ENCODE assay signal across 13 cellular contexts in the genomic region with DNA sequence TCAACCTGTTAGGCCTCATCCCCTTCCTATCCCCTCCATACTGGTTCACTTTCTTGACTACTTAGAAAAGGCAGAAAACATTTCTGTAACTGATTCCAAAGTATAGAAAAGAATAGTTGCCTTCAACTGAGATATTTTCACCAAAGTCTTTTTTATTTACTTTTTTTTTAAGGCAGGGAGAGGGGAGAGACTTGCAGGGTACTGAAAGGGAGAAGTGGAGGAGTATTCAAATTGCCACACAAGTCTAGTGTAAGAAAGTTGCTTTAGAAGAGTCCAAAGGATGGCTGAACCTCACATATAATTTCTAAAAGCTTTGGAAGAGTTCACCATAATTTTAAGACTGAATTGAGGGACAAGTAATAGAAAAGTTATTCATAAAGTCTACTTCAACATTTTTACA. TPM values are rescaled to one million over a fixed set of nuclear protein-coding genes. Genes with fewer than 3 reads are reported as not detected.
A peak's percentile ranks its signal among the peaks of the same experiment; 100 is the strongest.
DNase-seq lines count a peak whose midpoint lies in the region; ATAC-seq and TF ChIP-seq lines count a peak whose summit lies in the region.
"Had no signal": no experiment of that assay in that cellular context is flagged by ENCODE, and none has a peak within 500 bp of the region (broad histone marks: within the 10 kb centered on the region; RNA-seq: fewer than 3 reads in every experiment).

No MANE protein-coding gene starts in this region.

- no peaks in the 10 kb centered on the region for H4K20me1 ChIP-seq in Karpas-422 (ENCODE audit: insufficient read depth, low read depth, low read length)

- no peaks in the 10 kb centered on the region for H3K9me3 Mint-ChIP-seq in T-helper 2 cell treated with Interferon-gamma antibody and Interleukin-4, amounts not matched to agents 5 μg/mL and 100 μg/mL, for 36 hours
- H3K9me3 Mint-ChIP-seq in activated naive CD4-positive, alpha-beta T cell treated with anti-CD3 and anti-CD28 coated beads, Interleukin-2, amount 50 U/mL, for 72 hours: no peaks in the 10 kb centered on the region
- no peaks in the 10 kb centered on the region for H3K9me3 Mint-ChIP-seq in nephron

- H2AFZ ChIP-seq in Karpas-422 (ENCODE audit: low read length): no peak overlapping the region

- peak overlapping the region; percentile 35 for H3K4me3 Mint-ChIP-seq in T-helper 2 cell treated with Interferon-gamma antibody and Interleukin-4, amounts not matched to agents 5 μg/mL and 100 μg/mL, for 36 hours
- peak overlapping the region in 2 of 3 experiments; percentile 11 to 15 for H3K4me3 Mint-ChIP-seq in nephron

- no peaks in the 10 kb centered on the region for H3K27me3 Mint-ChIP-seq in T-helper 2 cell treated with Interferon-gamma antibody and Interleukin-4, amounts not matched to agents 5 μg/mL and 100 μg/mL, for 36 hours (ENCODE audit: low read depth)
- H3K27me3 Mint-ChIP-seq in nephron (ENCODE audit: low read depth): no peaks in the 10 kb centered on the region

- peak overlapping the region; percentile 55 for H3K27ac ChIP-seq in Karpas-422 (ENCODE audit: low read length)
- H3K27ac ChIP-seq: A549, ovary had no signal

- peak overlapping the region; percentile 65 for H3K27ac Mint-ChIP-seq in T-helper 2 cell treated with Interferon-gamma antibody and Interleukin-4, amounts not matched to agents 5 μg/mL and 100 μg/mL, for 36 hours
- peak overlapping the region; percentile 55 to 77 for H3K27ac Mint-ChIP-seq in activated naive CD4-positive, alpha-beta T cell treated with anti-CD3 and anti-CD28 coated beads, Interleukin-2, amount 50 U/mL, for 72 hours
- H3K27ac Mint-ChIP-seq in nephron: peak overlapping the region; percentile 9 to 45 (median 42)

- no peaks in the 10 kb centered on the region for H3K9me2 ChIP-seq in Karpas-422 (replicated peaks; ENCODE audit: insufficient read depth, low read length)

- no peak for TF ChIP-seq CTCF in nephron (IDR thresholded peaks at IDR 0.05; ENCODE audit: unreplicated experiment in 3 of 3)

- no peak for DNase-seq in T-helper 2 cell treated with Interferon-gamma antibody and Interleukin-4, amounts not matched to agents 5 μg/mL and 100 μg/mL, for 36 hours (ENCODE audit: low spot score)
- no peak for DNase-seq in T-helper 2 cell
- peak; percentile 63 for DNase-seq in Karpas-422
- DNase-seq in activated naive CD4-positive, alpha-beta T cell treated with anti-CD3 and anti-CD28 coated beads, Interleukin-2, amount 50 U/mL, for 72 hours (ENCODE audit: low spot score in 2 of 2): no peak
- DNase-seq in NAMALWA (ENCODE audit: low spot score): no peak
- no peak for DNase-seq in HUDEP-2 (lab: John Stamatoyannopoulos, UW; ENCODE audit: unreplicated experiment in 76 of 76)
- no peak for DNase-seq in OCI-M2 (lab: John Stamatoyannopoulos, UW; ENCODE audit: unreplicated experiment)
- DNase-seq: activated CD4-positive, alpha-beta T cell treated with anti-CD3 and anti-CD28 coated beads for 1 hour; DMS153; ovary had no signal

- peaks cover 12% of the 10 kb centered on the region for H3K36me3 Mint-ChIP-seq in T-helper 2 cell treated with Interferon-gamma antibody and Interleukin-4, amounts not matched to agents 5 μg/mL and 100 μg/mL, for 36 hours (ENCODE audit: low read depth)
- peaks cover 7 to 11% of the 10 kb centered on the region in 2 donors for H3K36me3 Mint-ChIP-seq in activated naive CD4-positive, alpha-beta T cell treated with anti-CD3 and anti-CD28 coated beads, Interleukin-2, amount 50 U/mL, for 72 hours
- no peaks in the 10 kb centered on the region for H3K36me3 Mint-ChIP-seq in nephron (ENCODE audit: low read depth)

- H3K4me3 ChIP-seq in Karpas-422 (ENCODE audit: low read length): peak overlapping the region; percentile 78
- H3K4me3 ChIP-seq: A549, ovary had no signal

- peak overlapping the region; percentile 94 for H3K4me2 ChIP-seq in Karpas-422 (ENCODE audit: low read depth, low read length, poor library complexity, severe bottlenecking)

- peaks cover 97% of the 10 kb centered on the region for H3K79me2 ChIP-seq in Karpas-422 (ENCODE audit: low read length)

- peak overlapping the region; percentile 46 for H3K9ac ChIP-seq in Karpas-422 (ENCODE audit: low read length)

- peaks cover 73% of the 10 kb centered on the region for H3K4me1 ChIP-seq in Karpas-422 (ENCODE audit: low read length)

- no peak for ATAC-seq in activated naive CD4-positive, alpha-beta T cell treated with anti-CD3 and anti-CD28 coated beads, Interleukin-2, amount 50 U/mL, for 72 hours
- ATAC-seq: A549, esophagus mucosa had no signal

- H3K9me3 ChIP-seq in Karpas-422 (ENCODE audit: low read length): no peaks in the 10 kb centered on the region
- H3K9me3 ChIP-seq: A549, ovary had no signal

- H3K4me1 Mint-ChIP-seq in T-helper 2 cell treated with Interferon-gamma antibody and Interleukin-4, amounts not matched to agents 5 μg/mL and 100 μg/mL, for 36 hours (ENCODE audit: low read depth): peaks cover 57% of the 10 kb centered on the region
- H3K4me1 Mint-ChIP-seq in nephron: peaks cover 60% of the 10 kb centered on the region

- H3K36me3 ChIP-seq in Karpas-422 (ENCODE audit: insufficient read depth, low read length): no peaks in the 10 kb centered on the region
- H3K36me3 ChIP-seq: ovary had no signal

- no peaks in the 10 kb centered on the region for H3K27me3 ChIP-seq in Karpas-422 (ENCODE audit: low read length)
- H3K27me3 ChIP-seq: ovary had no signal

RNA-seq across cellular contexts. Expression of a gene that starts 6.3 kb away (rescaled TPM):
- 33.0 and 51.7 TPM in 2 replicates for total RNA-seq in Karpas-422 (2014; rRNA removed; shearing (Covaris generic); ENCODE audit: low replicate concordance)
- 10 to 100 TPM; 53.0 to 54.6 TPM for total RNA-seq in activated naive CD4-positive, alpha-beta T cell treated with anti-CD3 and anti-CD28 coated beads, Interleukin-2, amount 50 U/mL, for 72 hours
